In genomic region chr20:17556842-17557674, GRCh38 we compare ENCODE assay signal across 9 cellular contexts. TPM values are rescaled to one million over a fixed set of nuclear protein-coding genes. Genes with fewer than 3 reads are reported as not detected.
DNase-seq lines count a peak whose midpoint lies in the region; ATAC-seq, FAIRE-seq and TF ChIP-seq lines count a peak whose summit lies in the region.
"Had no signal": no experiment of that assay in that cellular context is flagged by ENCODE, and none has a peak within 500 bp of the region (broad histone marks: within the 10 kb centered on the region; RNA-seq: fewer than 3 reads in every experiment).

No MANE protein-coding gene starts in this region.

- intact Hi-C loops in spleen (cut with DNase I; ENCODE audit: low total_unique reads) = no loop called here

- TF ChIP-seq POLR2A in A549 (IDR thresholded peaks at IDR 0.05; ENCODE audit: low read length) = no peak; the same call in 1 of the 2 replicates
- TF ChIP-seq POLR2A in spleen (IDR thresholded peaks at IDR 0.05) = no peak

- H3K9me3 ChIP-seq in A549 (no peaks in the 10 kb centered on the region), spleen (no peaks in the 10 kb centered on the region)

- no peak for FAIRE-seq in A549 (lab: Jason Lieb, UNC)

- 12% methylated on average over 11 of the region's 11 CpGs for WGBS in A549 (ENCODE audit: missing lambda C conversion rate)
- WGBS in spleen, 5 donors = 74 to 91% (median 88%) methylated on average over 11 of the region's 11 CpGs

- no peak for DNase-seq in A549 (ENCODE audit: low read depth in 1 of 2, low spot score in 1 of 2)
- peak; percentile 82 for DNase-seq in NCI-H2029 treated with DMSO at 0.1 percent for 48 hours (lab: John Stamatoyannopoulos, UW)
- DNase-seq in cerebellar cortex (ENCODE audit: low spot score) = peak; percentile 97
- DNase-seq in medulla oblongata (ENCODE audit: extremely low spot score) = peak; percentile 52
- DNase-seq in spleen = no peak

- H3K27ac ChIP-seq in A549 = peak overlapping the region; percentile 89 to 96
- peak overlapping the region in 2 of 8 donors; percentile 55 to 65 for H3K27ac ChIP-seq in spleen
- H3K27ac ChIP-seq: KMS-11 had no signal

- H3K4me3 ChIP-seq in A549 (peak overlapping the region; percentile 26), spleen (no peak overlapping the region)

- TF ChIP-seq EP300 in A549 (IDR thresholded peaks at IDR 0.05) = no peak

- peak; percentile 32 to 45 for ATAC-seq in A549
- no peak for ATAC-seq in GM18867 (IDR thresholded peaks at IDR 0.05; ENCODE audit: unreplicated experiment)
- no peak for ATAC-seq in GM21717 (IDR thresholded peaks at IDR 0.05; ENCODE audit: unreplicated experiment)
- no peak for ATAC-seq in HG03196 (IDR thresholded peaks at IDR 0.05; ENCODE audit: unreplicated experiment)

- H3K27me3 ChIP-seq in spleen (replicated peaks in 1 of 7) = no peaks in the 10 kb centered on the region

- no peak; a peak in 1 of 5 replicates for TF ChIP-seq RAD21 in A549 (conservative IDR thresholded peaks at IDR 0.05 in 1 of 2, IDR thresholded peaks at IDR 0.05 in 1 of 2)

- H3K36me3 ChIP-seq in spleen = no peaks in the 10 kb centered on the region

- CTCF ChIA-PET in A549 (lab: Yijun Ruan, JAX) = interaction anchor here (0.5 to 3.7 kb wide), 20 partner anchors 10 to 126 kb away, joined by 3 to 30 read pairs (median 3); partner anchors contain the start of genes BFSP1 and DSTN

- POLR2A ChIA-PET in A549 (lab: Yijun Ruan, JAX) = interaction anchor here (0.5 to 4.9 kb wide), 8 partner anchors 8 to 51 kb away, joined by 3 to 127 read pairs (median 6); partner anchors contain the start of genes BFSP1 and DSTN

- peak overlapping the region; percentile 92 for H3K4me2 ChIP-seq in A549
- H3K4me2 ChIP-seq: KMS-11 had no signal

- TF ChIP-seq CTCF in A549 (IDR thresholded peaks at IDR 0.05) = no peak
- TF ChIP-seq CTCF in spleen (IDR thresholded peaks at IDR 0.05 in 8 of 11, conservative IDR thresholded peaks at IDR 0.05 in 3 of 11) = no peak

- peaks cover 51% of the 10 kb centered on the region for H3K4me1 ChIP-seq in A549
- peaks cover 0 to 10% (median 4%) of the 10 kb centered on the region in 6 donors for H3K4me1 ChIP-seq in spleen

TF ChIP-seq in A549, 52 proteins besides CTCF, POLR2A, EP300 and RAD21:
- TF ChIP-seq MAX (IDR thresholded peaks at IDR 0.05) (peak; percentile 10; the same call in 1 of the 2 replicates), PBX3 (IDR thresholded peaks at IDR 0.05) (no peak), SMC3 (IDR thresholded peaks at IDR 0.05) (peak; percentile 17; the same call in 1 of the 3 replicates)

RNA-seq across cellular contexts. Expression of gene DSTN, which starts 12.8 kb away (rescaled TPM):
- 425 and 544 TPM in 2 replicates for polyA plus RNA-seq in A549 (2011; rRNA removed)
- 291 and 367 TPM in 2 replicates for polyA plus RNA-seq in A549 (2012; cell fraction: cytosol; rRNA removed)
- polyA plus RNA-seq in A549 (2012; cell fraction: nucleus; rRNA removed) = 69.9 and 92.9 TPM in 2 replicates
- polyA plus RNA-seq in A549 (2017; fragmentation: RNase III; extraction: RNeasy Plus Mini Kit Qiagen cat#74134 plus additional on column Dnase treatment) = 1,014 to 1,239 TPM (median 1,131 TPM) in 3 replicates
- 40.0 and 44.5 TPM in 2 replicates for polyA minus RNA-seq in A549 (2011; rRNA and poly(A)+ RNA removed)
- total RNA-seq in spleen = 100 to 1,000 TPM in 3 of 7 donors, 10 to 100 TPM in 4; 62.0 to 122 (median 93.6) TPM
- 100 to 1,000 TPM in 2 of 3 donors, 10 to 100 TPM in 1; 65.8 to 157 (median 107) TPM for polyA plus RNA-seq in spleen

RNA-seq across cellular contexts. Expression of gene BFSP1, which starts 25.9 kb away (rescaled TPM):
- 6.1 and 7.2 TPM in 2 replicates for polyA plus RNA-seq in A549 (2011; rRNA removed)
- 2.7 and 2.9 TPM in 2 replicates for polyA plus RNA-seq in A549 (2012; cell fraction: cytosol; rRNA removed)
- polyA plus RNA-seq in A549 (2012; cell fraction: nucleus; rRNA removed) = 2.1 and 2.6 TPM in 2 replicates
- polyA plus RNA-seq in A549 (2017; fragmentation: RNase III; extraction: RNeasy Plus Mini Kit Qiagen cat#74134 plus additional on column Dnase treatment) = 5.8 to 8.6 TPM (median 8.3 TPM) in 3 replicates
- polyA minus RNA-seq in A549 (2011; rRNA and poly(A)+ RNA removed) = 3.6 and 3.7 TPM in 2 replicates
- total RNA-seq in spleen = under 1 TPM; 0.13 to 0.86 (median 0.44) TPM
- under 1 TPM; 0.35 to 0.48 (median 0.38) TPM for polyA plus RNA-seq in spleen

Comparison
In these comparisons a context has a peak if more than half of its experiments do, and no peak if none do; other contexts are left out.
1. ATAC-seq: peak in A549 (2 of 2); none in GM18867 (single experiment), GM21717 (single experiment) and HG03196 (single experiment).
2. DNase-seq: peak in NCI-H2029 treated with DMSO at 0.1 percent for 48 hours (single experiment), cerebellar cortex (single experiment) and medulla oblongata (single experiment); none in A549 (0 of 2) and spleen (single experiment).